In the genomic region with DNA sequence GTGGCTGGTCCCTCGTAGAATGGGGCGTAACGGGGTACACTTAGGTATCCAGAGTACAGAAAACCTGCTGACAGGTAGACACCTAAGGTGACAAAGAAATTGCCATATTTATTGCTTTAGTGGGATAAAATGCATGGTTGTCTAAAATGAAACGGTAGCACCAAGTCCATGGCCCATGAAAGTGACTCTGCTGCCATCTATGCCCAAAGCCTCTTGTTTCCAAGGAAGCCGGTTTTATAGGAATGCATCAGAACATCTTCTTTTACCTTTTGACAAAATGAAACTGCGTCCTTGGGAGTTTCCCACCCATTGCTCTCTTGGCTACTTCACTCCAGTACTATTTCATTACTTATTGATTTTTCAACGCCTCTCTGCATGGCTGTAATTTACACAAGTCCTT, we compare ENCODE assay signal across 16 cellular contexts.
"Had no signal": no experiment of that assay in that cellular context is flagged by ENCODE, and none has a peak within 500 bp of the region (broad histone marks: within the 10 kb centered on the region; RNA-seq: fewer than 3 reads in every experiment).

No MANE protein-coding gene starts in this region.

- H3K27ac Mint-ChIP-seq: activated CD4-positive, alpha-beta T cell treated with anti-CD3 and anti-CD28 coated beads for 36 hours; activated CD8-positive, alpha-beta T cell treated with anti-CD3 and anti-CD28 coated beads, Interleukin-2, amount 10 ng/mL, durations not matched to agents 7 days and 5 days had no signal

- DNase-seq: activated CD4-positive, alpha-beta T cell treated with anti-CD3 and anti-CD28 coated beads for 36 hours; activated CD8-positive, alpha-beta memory T cell treated with anti-CD3 and anti-CD28 coated beads, Interleukin-2, amount 50 U/mL, for 48 hours; activated CD8-positive, alpha-beta T cell treated with anti-CD3 and anti-CD28 coated beads, Interleukin-2, amount 10 ng/mL, durations not matched to agents 7 days and 5 days; activated naive CD4-positive, alpha-beta T cell treated with Interleukin-2 at 50 U/mL for 16 hours; effector CD4-positive, alpha-beta T cell; gastrocnemius medialis; islet precursor cell; mesendoderm; stimulated activated CD4-positive, alpha-beta T cell treated with anti-CD3 and anti-CD28 coated beads, Interleukin-15, amount 100 ng/mL, for 24 hours; T1000; thyroid gland had no signal

- H3K27me3 ChIP-seq: cardiac muscle cell, gastrocnemius medialis, thyroid gland had no signal

- H3K36me3 ChIP-seq: cardiac muscle cell, gastrocnemius medialis, thyroid gland had no signal

- H3K9ac ChIP-seq: parathyroid adenoma had no signal

- H3K27ac ChIP-seq: cardiac muscle cell, gastrocnemius medialis, parathyroid adenoma, thyroid gland had no signal

- FAIRE-seq: colon, urothelium cell line had no signal

- H3K79me2 ChIP-seq: parathyroid adenoma had no signal

- H3K4me3 Mint-ChIP-seq: activated CD4-positive, alpha-beta T cell treated with anti-CD3 and anti-CD28 coated beads for 36 hours; activated CD8-positive, alpha-beta T cell treated with anti-CD3 and anti-CD28 coated beads, Interleukin-2, amount 10 ng/mL, durations not matched to agents 7 days and 5 days; neural crest cell had no signal

- ATAC-seq: activated CD4-positive, alpha-beta T cell treated with anti-CD3 and anti-CD28 coated beads for 36 hours; activated CD8-positive, alpha-beta T cell treated with anti-CD3 and anti-CD28 coated beads, Interleukin-2, amount 10 ng/mL, durations not matched to agents 7 days and 5 days; gastrocnemius medialis had no signal

- H2AFZ ChIP-seq: parathyroid adenoma had no signal

- H3K4me3 ChIP-seq: cardiac muscle cell, gastrocnemius medialis, thyroid gland had no signal

- H3K9me3 ChIP-seq: gastrocnemius medialis, thyroid gland had no signal

- H3K4me1 Mint-ChIP-seq: activated CD4-positive, alpha-beta T cell treated with anti-CD3 and anti-CD28 coated beads for 36 hours had no signal
